In the genomic region with DNA sequence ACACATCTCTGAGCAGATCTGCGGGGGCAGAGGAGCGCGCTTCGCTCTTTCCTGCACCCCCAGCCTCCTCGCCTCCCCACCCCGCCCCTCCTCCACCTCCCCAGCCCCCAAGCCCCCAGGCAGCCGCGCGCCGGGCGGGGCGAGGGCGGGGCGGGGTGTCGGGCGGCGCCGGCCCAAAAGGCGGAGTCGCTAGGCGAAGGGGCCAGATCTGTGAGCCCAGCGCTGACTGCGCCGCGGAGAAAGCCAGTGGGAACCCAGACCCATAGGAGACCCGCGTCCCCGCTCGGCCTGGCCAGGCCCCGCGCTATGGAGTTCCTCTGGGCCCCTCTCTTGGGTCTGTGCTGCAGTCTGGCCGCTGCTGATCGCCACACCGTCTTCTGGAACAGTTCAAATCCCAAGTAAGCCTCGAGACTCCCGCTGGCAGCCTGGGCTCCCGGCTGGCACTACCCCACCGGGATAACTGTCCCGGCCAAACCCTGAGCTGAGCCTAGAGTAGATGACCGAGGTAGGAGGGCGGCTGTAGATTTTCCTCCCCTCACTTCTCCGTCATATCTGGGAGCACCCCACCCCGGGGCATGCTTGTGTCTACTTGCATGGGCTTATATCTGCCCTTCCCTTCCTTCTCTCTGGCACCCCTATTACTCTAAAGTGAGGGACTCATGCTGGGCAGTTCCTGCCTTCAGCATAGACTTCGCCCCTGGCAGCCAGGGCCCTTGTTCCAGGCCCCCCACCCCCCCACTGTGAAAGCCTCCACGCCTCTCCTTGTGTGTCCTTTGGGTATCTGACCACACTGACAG, we compare ENCODE assay signal across 8 cellular contexts. TPM values are rescaled to one million over a fixed set of nuclear protein-coding genes. Genes with fewer than 3 reads are reported as not detected.
A peak's percentile ranks its signal among the peaks of the same experiment; 100 is the strongest.
DNase-seq lines count a peak whose midpoint lies in the region; ATAC-seq and TF ChIP-seq lines count a peak whose summit lies in the region.

A gene with protein sequence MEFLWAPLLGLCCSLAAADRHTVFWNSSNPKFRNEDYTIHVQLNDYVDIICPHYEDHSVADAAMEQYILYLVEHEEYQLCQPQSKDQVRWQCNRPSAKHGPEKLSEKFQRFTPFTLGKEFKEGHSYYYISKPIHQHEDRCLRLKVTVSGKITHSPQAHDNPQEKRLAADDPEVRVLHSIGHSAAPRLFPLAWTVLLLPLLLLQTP (plus strand): TSS at position 205 of the 797 bp plus-strand sequence. CDS start 102 bp downstream, at position 307.

- H3K9me3 ChIP-seq in HUES6 (ENCODE audit: control insufficient read depth, insufficient read depth, low read depth, low read length) (no peaks in the 10 kb centered on the region), smooth muscle cell (replicated peaks; ENCODE audit: low read depth) (no peaks in the 10 kb centered on the region)

- no peak for DNase-seq in BJ (ENCODE audit: low read depth)
- DNase-seq in coronary artery (ENCODE audit: low spot score): no peak
- peak; percentile 24 for DNase-seq in smooth muscle cell (lab: John Stamatoyannopoulos, UW; ENCODE audit: unreplicated experiment)

- CTCF ChIA-PET in BJ (lab: Yijun Ruan, JAX): interaction anchor here (1.2 to 2.9 kb wide), 3 partner anchors 39 to 42 kb away, joined by 3 to 10 read pairs (median 5); no protein-coding TSS in a partner anchor

- H3F3A ChIP-seq in smooth muscle cell (ENCODE audit: low read depth): peaks cover 7% of the 10 kb centered on the region

- TF ChIP-seq CTCF in BJ (IDR thresholded peaks at IDR 0.05; ENCODE audit: insufficient read depth, low read depth, low read length): no peak
- TF ChIP-seq CTCF in VCaP (conservative IDR thresholded peaks at IDR 0.05): no peak
- no peak for TF ChIP-seq CTCF in coronary artery (IDR thresholded peaks at IDR 0.05)
- TF ChIP-seq CTCF in smooth muscle cell (IDR thresholded peaks at IDR 0.05; ENCODE audit: borderline replicate concordance, insufficient read depth, poor library complexity, severe bottlenecking): no peak

- H3K27me3 ChIP-seq in BJ (ENCODE audit: control insufficient read depth, insufficient read depth, low read length) (peaks cover 44% of the 10 kb centered on the region), HUES6 (ENCODE audit: control insufficient read depth, insufficient read depth, low read length) (peaks cover 65% of the 10 kb centered on the region), layer of hippocampus (ENCODE audit: control insufficient read depth, insufficient read depth, low read length) (peaks cover 2% of the 10 kb centered on the region), smooth muscle cell (ENCODE audit: low read depth) (peaks cover 5% of the 10 kb centered on the region)

- no peak within 1 kb of the TSS for H3K27ac ChIP-seq in HUES6 (ENCODE audit: low read depth, low read length)
- peak within 1 kb of the TSS; percentile 100 for H3K27ac ChIP-seq in VCaP
- peak within 1 kb of the TSS; percentile 44 to 76 for H3K27ac ChIP-seq in coronary artery
- H3K27ac ChIP-seq in layer of hippocampus (ENCODE audit: low read depth, low read length): peak within 1 kb of the TSS; percentile 98
- peak within 1 kb of the TSS; percentile 89 for H3K27ac ChIP-seq in smooth muscle cell (ENCODE audit: low read depth)

- H2AFZ ChIP-seq in smooth muscle cell (ENCODE audit: low read depth): peak within 1 kb of the TSS; percentile 50

- H3K4me1 ChIP-seq in HUES6 (ENCODE audit: control insufficient read depth, insufficient read depth, low read length) (peaks cover 54% of the 10 kb centered on the region), smooth muscle cell (ENCODE audit: low read depth) (peaks cover 40% of the 10 kb centered on the region)

- no peaks in the 10 kb centered on the region for H4K20me1 ChIP-seq in smooth muscle cell (ENCODE audit: low read depth)

- H3K79me2 ChIP-seq in smooth muscle cell (ENCODE audit: low read depth): peaks cover 8% of the 10 kb centered on the region

- H3K9ac ChIP-seq in HUES6 (ENCODE audit: low read length): peak within 1 kb of the TSS; percentile 40
- H3K9ac ChIP-seq in smooth muscle cell (ENCODE audit: low read depth): peak within 1 kb of the TSS; percentile 75

- H3K36me3 ChIP-seq in BJ (ENCODE audit: control insufficient read depth, insufficient read depth, low read length) (no peaks in the 10 kb centered on the region), HUES6 (ENCODE audit: control insufficient read depth, insufficient read depth, low read length) (peaks cover 9% of the 10 kb centered on the region; the same call in 1 of the 2 replicates), smooth muscle cell (ENCODE audit: low read depth) (no peaks in the 10 kb centered on the region)

- POLR2A ChIA-PET in BJ (lab: Charles Lee): no interaction called here

- peak within 1 kb of the TSS; percentile 40 for H3K4me3 ChIP-seq in BJ (ENCODE audit: low read depth, low read length)
- peak within 1 kb of the TSS; percentile 84 for H3K4me3 ChIP-seq in HUES6 (ENCODE audit: low read depth, low read length)
- H3K4me3 ChIP-seq in coronary artery: peak within 1 kb of the TSS; percentile 78
- peak within 1 kb of the TSS; percentile 77 for H3K4me3 ChIP-seq in smooth muscle cell

- 4% methylated on average over 20 of the region's 45 CpGs for WGBS in smooth muscle cell (ENCODE audit: low lambda C conversion rate)

- H3K4me2 ChIP-seq in smooth muscle cell: peak within 1 kb of the TSS; percentile 88

- ATAC-seq in HG02938 (IDR thresholded peaks at IDR 0.05; ENCODE audit: unreplicated experiment) (no peak), HG03571 (IDR thresholded peaks at IDR 0.05; ENCODE audit: unreplicated experiment) (no peak)

RNA-seq across cellular contexts. Expression of the gene that starts here (rescaled TPM):
- 1.1 and 1.6 TPM in 2 replicates for polyA plus RNA-seq in BJ (2011; rRNA removed)
- 0.31 and 1.00 TPM in 2 replicates for polyA minus RNA-seq in BJ (2011; rRNA and poly(A)+ RNA removed)
- 14.4 and 20.9 TPM in 2 replicates for total RNA-seq in smooth muscle cell
- polyA plus RNA-seq in smooth muscle cell: 16.4 and 53.5 TPM in 2 replicates
